In genomic region chr15:28022181-28022580, GRCh38 we compare ENCODE assay signal across 14 cellular contexts.
DNase-seq lines count a peak whose midpoint lies in the region; ATAC-seq and FAIRE-seq lines count a peak whose summit lies in the region.
"Had no signal": no experiment of that assay in that cellular context is flagged by ENCODE, and none has a peak within 500 bp of the region (broad histone marks: within the 10 kb centered on the region; RNA-seq: fewer than 3 reads in every experiment).

No MANE protein-coding gene starts in this region.

- H3K4me3 ChIP-seq in effector memory CD4-positive, alpha-beta T cell (ENCODE audit: insufficient read depth, low read depth, low read length, poor library complexity, severe bottlenecking), result no peak overlapping the region
- H3K4me3 ChIP-seq: PC-9, SJCRH30 had no signal

- H3K4me1 ChIP-seq in effector memory CD4-positive, alpha-beta T cell (ENCODE audit: control insufficient read depth, insufficient read depth, low read length, poor library complexity, severe bottlenecking), result no peaks in the 10 kb centered on the region
- H3K4me1 ChIP-seq: SJCRH30 had no signal

- no peaks in the 10 kb centered on the region for H3K27me3 ChIP-seq in effector memory CD4-positive, alpha-beta T cell (replicated peaks; ENCODE audit: control insufficient read depth, insufficient read depth, low read length, poor library complexity, severe bottlenecking)
- H3K27me3 ChIP-seq: SJCRH30 had no signal

- no peaks in the 10 kb centered on the region for H3K9me3 ChIP-seq in effector memory CD4-positive, alpha-beta T cell (ENCODE audit: control insufficient read depth, low read length)
- H3K9me3 ChIP-seq: SJCRH30 had no signal

- H3K27ac ChIP-seq in caudate nucleus (ENCODE audit: low read depth, low read length), result peak overlapping the region; percentile 72
- H3K27ac ChIP-seq in effector memory CD4-positive, alpha-beta T cell (ENCODE audit: insufficient read depth, low read length, poor library complexity, severe bottlenecking), result no peak overlapping the region
- H3K27ac ChIP-seq: 22Rv1, KMS-11, PC-9, SJCRH30 had no signal

- intact Hi-C loops in left ventricle myocardium superior (cut with micrococcal nuclease), result no loop called here

- ATAC-seq in left ventricle myocardium superior, result no peak

- DNase-seq in DMS79 treated with DMSO at 0.1 percent for 48 hours (lab: John Stamatoyannopoulos, UW) (peak; percentile 16), DMS79 (lab: John Stamatoyannopoulos, UW) (no peak), caudate nucleus (lab: John Stamatoyannopoulos, UW) (no peak), mesenteric fat pad (ENCODE audit: low spot score) (peak; percentile 41), left ventricle myocardium superior (no peak), CD1c-positive myeloid dendritic cell (ENCODE audit: extremely low spot score) (no peak), HTR-8/SVneo (ENCODE audit: insufficient read length, low spot score) (no peak)
- no peak for DNase-seq in effector memory CD4-positive, alpha-beta T cell
- DNase-seq: HFFc6 had no signal

- FAIRE-seq in HTR-8/SVneo (lab: Jason Lieb, UNC), result no peak
- FAIRE-seq: GM12892 had no signal

- H3K36me3 ChIP-seq in effector memory CD4-positive, alpha-beta T cell (ENCODE audit: control insufficient read depth, insufficient read depth, low read length), result no peaks in the 10 kb centered on the region
- H3K36me3 ChIP-seq: SJCRH30 had no signal

Comparison
In these comparisons a context has a peak if more than half of its experiments do, and no peak if none do; other contexts are left out.
1. DNase-seq: peak in DMS79 treated with DMSO at 0.1 percent for 48 hours (single experiment) and mesenteric fat pad (single experiment); none in DMS79 (single experiment), caudate nucleus (0 of 61), left ventricle myocardium superior (single experiment), CD1c-positive myeloid dendritic cell (single experiment), effector memory CD4-positive, alpha-beta T cell (0 of 3) and HTR-8/SVneo (single experiment).